9 cellular contexts compared by ENCODE assay signal in the genomic region with DNA sequence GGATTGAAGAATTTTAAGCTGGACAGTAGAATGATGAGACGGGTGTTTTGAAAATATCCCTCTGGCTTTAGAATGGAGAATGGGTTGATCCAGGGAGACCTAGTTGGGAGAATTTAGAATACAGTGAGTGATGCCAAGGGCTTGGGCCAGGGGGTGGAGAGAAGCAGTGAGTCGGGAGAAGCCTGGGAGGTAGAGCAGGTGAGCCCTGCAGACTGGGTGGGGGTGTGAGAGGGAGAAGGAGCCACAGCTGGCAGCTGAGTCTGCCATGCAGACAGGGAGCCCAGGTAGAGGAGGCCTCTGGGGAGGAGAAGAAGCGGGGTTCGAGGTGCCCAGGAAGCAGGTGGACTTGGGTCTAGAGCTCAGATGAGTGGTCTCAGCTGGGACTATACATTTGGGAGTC. TPM values are rescaled to one million over a fixed set of nuclear protein-coding genes. Genes with fewer than 3 reads are reported as not detected.
"Had no signal": no experiment of that assay in that cellular context is flagged by ENCODE, and none has a peak within 500 bp of the region (broad histone marks: within the 10 kb centered on the region; RNA-seq: fewer than 3 reads in every experiment).

No MANE protein-coding gene starts in this region.

- H3K4me3 ChIP-seq: GM23338, K562 had no signal

- H3K4me3 Mint-ChIP-seq: GM23338, H9 had no signal

- H3K27ac Mint-ChIP-seq: GM23338, H9 had no signal

- ATAC-seq: GM23338, K562 had no signal

- H3K9me3 Mint-ChIP-seq: GM23338 had no signal

- DNase-seq: H9, HCEC 1CT, IMR-90 had no signal

- FAIRE-seq: H1, H54, HTR-8/SVneo had no signal

RNA-seq across cellular contexts. Expression of a gene that starts 18.2 kb away (rescaled TPM):
- total RNA-seq: HT-29, IMR-90, K562 had no signal
- polyA plus RNA-seq: K562 had no signal
